In genomic region chr4:110010797-110011196, GRCh38 we compare ENCODE assay signal across 30 cellular contexts.
DNase-seq lines count a peak whose midpoint lies in the region; ATAC-seq, FAIRE-seq and TF ChIP-seq lines count a peak whose summit lies in the region.
"Had no signal": no experiment of that assay in that cellular context is flagged by ENCODE, and none has a peak within 500 bp of the region (broad histone marks: within the 10 kb centered on the region; RNA-seq: fewer than 3 reads in every experiment).

No MANE protein-coding gene starts in this region.

- no peaks in the 10 kb centered on the region for H3K9me3 ChIP-seq in DND-41 (ENCODE audit: insufficient read depth, low read length, severe bottlenecking)
- H3K9me3 ChIP-seq: A549, BE2C, BLaER1, Caco-2 had no signal

- FAIRE-seq in GM19239 (lab: Jason Lieb, UNC), result peak; percentile 4
- FAIRE-seq: A204.1, A549, D721Med had no signal

- H3K4me3 ChIP-seq in DND-41 (ENCODE audit: low read depth in 1 of 2, low read length in 2 of 2), result no peak overlapping the region
- H3K4me3 ChIP-seq: A549; BLaER1; BLaER1 treated with 17β-estradiol and CSF1 and Interleukin-3, amounts not matched to agents 10 nM and 100 nM had no signal

- DNase-seq in DND-41, result no peak
- no peak for DNase-seq in GM19239 (ENCODE audit: insufficient read length, low spot score)
- DNase-seq in AG20443 (ENCODE audit: low spot score), result no peak
- DNase-seq: 8988T; ACHN; AML-193; BE2C; C1 segment of cervical spinal cord; Caco-2; Calu3; CD4-positive, alpha-beta memory T cell; CD4-positive, alpha-beta T cell; CD4-positive, CD25-positive, alpha-beta regulatory T cell; CD8-positive, alpha-beta memory T cell; CD8-positive, alpha-beta T cell; COR-L47; DMS 273 treated with DMSO at 0.1 percent for 48 hours; DMS153; DMS53; DMS79; DMS79 treated with DMSO at 0.1 percent for 48 hours; EL had no signal

- 0 out of 3 replicates have a peak, but pooled peaks have one; percentile 56 for ATAC-seq in DND-41 (ENCODE audit: insufficient read depth, low read depth)
- ATAC-seq in HG02938 (IDR thresholded peaks at IDR 0.05; ENCODE audit: unreplicated experiment), result no peak
- ATAC-seq: A549; CD8-positive, alpha-beta T cell had no signal

- no peak overlapping the region for H3K27ac ChIP-seq in DND-41 (ENCODE audit: low read length)
- H3K27ac ChIP-seq: 22Rv1; A549; BLaER1; BLaER1 treated with 17β-estradiol and CSF1 and Interleukin-3, amounts not matched to agents 10 nM and 100 nM; C4-2B had no signal

- H3K9ac ChIP-seq in DND-41 (ENCODE audit: low read depth, low read length), result no peak overlapping the region
- H3K9ac ChIP-seq: BLaER1; BLaER1 treated with 17β-estradiol and CSF1 and Interleukin-3, amounts not matched to agents 10 nM and 100 nM had no signal

- H3K27me3 ChIP-seq in DND-41 (ENCODE audit: insufficient read depth, low read length, poor library complexity), result no peaks in the 10 kb centered on the region
- H3K27me3 ChIP-seq: BE2C, BLaER1 had no signal

- H3K36me3 ChIP-seq in DND-41 (ENCODE audit: insufficient read depth, low read length), result no peaks in the 10 kb centered on the region
- H3K36me3 ChIP-seq: BE2C; BLaER1; BLaER1 treated with 17β-estradiol and CSF1 and Interleukin-3, amounts not matched to agents 10 nM and 100 nM had no signal

- no peak overlapping the region for H3K4me2 ChIP-seq in DND-41 (ENCODE audit: insufficient read depth, low read length)
- H3K4me2 ChIP-seq: A549; BLaER1; BLaER1 treated with 17β-estradiol and CSF1 and Interleukin-3, amounts not matched to agents 10 nM and 100 nM had no signal

- H3K79me2 ChIP-seq in DND-41 (ENCODE audit: insufficient read depth, low read length), result no peaks in the 10 kb centered on the region

- peaks cover under 1% of the 10 kb centered on the region for H3K4me1 ChIP-seq in DND-41 (ENCODE audit: insufficient read depth, low read length)
- H3K4me1 ChIP-seq: BE2C, Caco-2 had no signal

- H2AFZ ChIP-seq in DND-41 (ENCODE audit: low read depth, low read length), result no peak overlapping the region

- TF ChIP-seq CTCF in DND-41 (IDR thresholded peaks at IDR 0.05; ENCODE audit: borderline replicate concordance, extremely low read depth, low read length, poor library complexity, severe bottlenecking), result no peak

- no peaks in the 10 kb centered on the region for H4K20me1 ChIP-seq in DND-41 (ENCODE audit: insufficient read depth, low read length)
- H4K20me1 ChIP-seq: BLaER1; BLaER1 treated with 17β-estradiol and CSF1 and Interleukin-3, amounts not matched to agents 10 nM and 100 nM had no signal
